ENCODE assay signal across 1 cellular context in genomic region chr5:32642276-32643002, GRCh38.
TF ChIP-seq lines count a peak whose summit lies in the region.

No MANE protein-coding gene starts in this region.

TF ChIP-seq in GM23338, 12 proteins besides CTCF, POLR2A, EP300 and RAD21 (continued from another document):
- TF ChIP-seq, protein P1, sequence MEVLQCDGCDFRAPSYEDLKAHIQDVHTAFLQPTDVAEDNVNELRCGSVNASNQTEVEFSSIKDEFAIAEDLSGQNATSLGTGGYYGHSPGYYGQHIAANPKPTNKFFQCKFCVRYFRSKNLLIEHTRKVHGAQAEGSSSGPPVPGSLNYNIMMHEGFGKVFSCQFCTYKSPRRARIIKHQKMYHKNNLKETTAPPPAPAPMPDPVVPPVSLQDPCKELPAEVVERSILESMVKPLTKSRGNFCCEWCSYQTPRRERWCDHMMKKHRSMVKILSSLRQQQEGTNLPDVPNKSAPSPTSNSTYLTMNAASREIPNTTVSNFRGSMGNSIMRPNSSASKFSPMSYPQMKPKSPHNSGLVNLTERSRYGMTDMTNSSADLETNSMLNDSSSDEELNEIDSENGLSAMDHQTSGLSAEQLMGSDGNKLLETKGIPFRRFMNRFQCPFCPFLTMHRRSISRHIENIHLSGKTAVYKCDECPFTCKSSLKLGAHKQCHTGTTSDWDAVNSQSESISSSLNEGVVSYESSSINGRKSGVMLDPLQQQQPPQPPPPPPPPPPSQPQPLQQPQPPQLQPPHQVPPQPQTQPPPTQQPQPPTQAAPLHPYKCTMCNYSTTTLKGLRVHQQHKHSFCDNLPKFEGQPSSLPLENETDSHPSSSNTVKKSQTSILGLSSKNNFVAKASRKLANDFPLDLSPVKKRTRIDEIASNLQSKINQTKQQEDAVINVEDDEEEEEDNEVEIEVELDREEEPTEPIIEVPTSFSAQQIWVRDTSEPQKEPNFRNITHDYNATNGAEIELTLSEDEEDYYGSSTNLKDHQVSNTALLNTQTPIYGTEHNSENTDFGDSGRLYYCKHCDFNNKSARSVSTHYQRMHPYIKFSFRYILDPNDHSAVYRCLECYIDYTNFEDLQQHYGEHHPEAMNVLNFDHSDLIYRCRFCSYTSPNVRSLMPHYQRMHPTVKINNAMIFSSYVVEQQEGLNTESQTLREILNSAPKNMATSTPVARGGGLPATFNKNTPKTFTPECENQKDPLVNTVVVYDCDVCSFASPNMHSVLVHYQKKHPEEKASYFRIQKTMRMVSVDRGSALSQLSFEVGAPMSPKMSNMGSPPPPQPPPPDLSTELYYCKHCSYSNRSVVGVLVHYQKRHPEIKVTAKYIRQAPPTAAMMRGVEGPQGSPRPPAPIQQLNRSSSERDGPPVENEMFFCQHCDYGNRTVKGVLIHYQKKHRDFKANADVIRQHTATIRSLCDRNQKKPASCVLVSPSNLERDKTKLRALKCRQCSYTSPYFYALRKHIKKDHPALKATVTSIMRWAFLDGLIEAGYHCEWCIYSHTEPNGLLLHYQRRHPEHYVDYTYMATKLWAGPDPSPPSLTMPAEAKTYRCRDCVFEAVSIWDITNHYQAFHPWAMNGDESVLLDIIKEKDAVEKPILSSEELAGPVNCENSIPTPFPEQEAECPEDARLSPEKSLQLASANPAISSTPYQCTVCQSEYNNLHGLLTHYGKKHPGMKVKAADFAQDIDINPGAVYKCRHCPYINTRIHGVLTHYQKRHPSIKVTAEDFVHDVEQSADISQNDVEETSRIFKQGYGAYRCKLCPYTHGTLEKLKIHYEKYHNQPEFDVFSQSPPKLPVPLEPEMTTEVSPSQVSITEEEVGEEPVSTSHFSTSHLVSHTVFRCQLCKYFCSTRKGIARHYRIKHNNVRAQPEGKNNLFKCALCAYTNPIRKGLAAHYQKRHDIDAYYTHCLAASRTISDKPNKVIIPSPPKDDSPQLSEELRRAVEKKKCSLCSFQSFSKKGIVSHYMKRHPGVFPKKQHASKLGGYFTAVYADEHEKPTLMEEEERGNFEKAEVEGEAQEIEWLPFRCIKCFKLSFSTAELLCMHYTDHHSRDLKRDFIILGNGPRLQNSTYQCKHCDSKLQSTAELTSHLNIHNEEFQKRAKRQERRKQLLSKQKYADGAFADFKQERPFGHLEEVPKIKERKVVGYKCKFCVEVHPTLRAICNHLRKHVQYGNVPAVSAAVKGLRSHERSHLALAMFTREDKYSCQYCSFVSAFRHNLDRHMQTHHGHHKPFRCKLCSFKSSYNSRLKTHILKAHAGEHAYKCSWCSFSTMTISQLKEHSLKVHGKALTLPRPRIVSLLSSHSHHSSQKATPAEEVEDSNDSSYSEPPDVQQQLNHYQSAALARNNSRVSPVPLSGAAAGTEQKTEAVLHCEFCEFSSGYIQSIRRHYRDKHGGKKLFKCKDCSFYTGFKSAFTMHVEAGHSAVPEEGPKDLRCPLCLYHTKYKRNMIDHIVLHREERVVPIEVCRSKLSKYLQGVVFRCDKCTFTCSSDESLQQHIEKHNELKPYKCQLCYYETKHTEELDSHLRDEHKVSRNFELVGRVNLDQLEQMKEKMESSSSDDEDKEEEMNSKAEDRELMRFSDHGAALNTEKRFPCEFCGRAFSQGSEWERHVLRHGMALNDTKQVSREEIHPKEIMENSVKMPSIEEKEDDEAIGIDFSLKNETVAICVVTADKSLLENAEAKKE (CRISPR knock-in tag; IDR thresholded peaks at IDR 0.05): no peak
- no peak for TF ChIP-seq REST (IDR thresholded peaks at IDR 0.05; ENCODE audit: unreplicated experiment)
TF ChIP-seq in GM23338: peak in this region for 0.
